ENCODE assay signal across 8 cellular contexts in the genomic region with DNA sequence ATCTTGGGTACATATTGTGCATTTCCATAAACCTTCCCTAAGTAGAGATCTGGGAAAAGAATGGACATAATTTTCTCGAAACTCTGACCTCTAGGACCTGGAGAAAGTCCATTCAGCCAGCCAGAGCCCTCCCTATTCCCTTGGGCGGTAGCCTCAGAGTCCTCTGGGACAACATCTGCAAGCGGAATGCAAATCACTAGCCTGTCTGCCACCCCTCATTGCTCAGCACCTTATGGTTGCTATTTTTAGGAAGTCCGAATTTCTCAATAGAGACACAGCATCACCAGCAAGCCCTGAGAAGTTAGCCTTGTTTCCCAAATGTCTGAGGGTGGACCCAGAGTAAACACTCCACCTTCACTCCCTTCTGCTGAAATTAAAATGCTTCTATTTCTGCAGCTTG. TPM values are rescaled to one million over a fixed set of nuclear protein-coding genes. Genes with fewer than 3 reads are reported as not detected.
DNase-seq lines count a peak whose midpoint lies in the region; ATAC-seq and TF ChIP-seq lines count a peak whose summit lies in the region.

No MANE protein-coding gene starts in this region.

- no peak overlapping the region for H3K4ac ChIP-seq in H9 (ENCODE audit: low read depth, low read length)

- no peak overlapping the region for H3K14ac ChIP-seq in H9 (ENCODE audit: insufficient read depth, low read length)

- no peak overlapping the region for H3K23ac ChIP-seq in H9 (ENCODE audit: insufficient read length, low read depth, low read length)

- no peak overlapping the region for H3K56ac ChIP-seq in H9 (ENCODE audit: insufficient read length, low read depth, low read length)

- H4K8ac ChIP-seq in H9 (replicated peaks; ENCODE audit: insufficient read length, low read depth, low read length), result no peak overlapping the region

- no peak overlapping the region for H2BK5ac ChIP-seq in H9 (ENCODE audit: insufficient read length, low read length)

- no peak overlapping the region for H3T11ph ChIP-seq in H9 (ENCODE audit: low read length)

- H3K27me3 ChIP-seq in H9 (ENCODE audit: insufficient read depth, low read length), result no peaks in the 10 kb centered on the region

- no peak overlapping the region for H2BK15ac ChIP-seq in H9 (ENCODE audit: low read depth, low read length)

- no peak overlapping the region for H2BK12ac ChIP-seq in H9 (ENCODE audit: insufficient read length, low read depth, low read length)

- no peak overlapping the region for H4K5ac ChIP-seq in H9 (ENCODE audit: insufficient read length, low read depth, low read length)

- H3K27ac Mint-ChIP-seq in T-helper 17 cell, result no peak overlapping the region
- H3K27ac Mint-ChIP-seq in memory B cell, result no peak overlapping the region
- H3K27ac Mint-ChIP-seq in H9, result no peak overlapping the region

- no peak overlapping the region for H3K18ac ChIP-seq in H9 (ENCODE audit: insufficient read length, low read depth, low read length)

- no peak overlapping the region for H3K27ac ChIP-seq in H9 (ENCODE audit: insufficient read length, low read depth, low read length)

- H3K36me3 Mint-ChIP-seq in T-helper 17 cell (ENCODE audit: low read depth) (no peaks in the 10 kb centered on the region), memory B cell (no peaks in the 10 kb centered on the region), H9 (ENCODE audit: insufficient read depth in 1 of 3, low read depth in 3 of 3) (no peaks in the 10 kb centered on the region)

- TF ChIP-seq CTCF in H9 (conservative IDR thresholded peaks at IDR 0.05), result no peak

- H2BK20ac ChIP-seq in H9 (ENCODE audit: low read depth, low read length, poor library complexity, severe bottlenecking), result no peak overlapping the region

- H3K4me3 Mint-ChIP-seq in T-helper 17 cell (no peak overlapping the region), memory B cell (no peak overlapping the region), H9 (no peak overlapping the region)

- DNase-seq in T-helper 17 cell (no peak), memory B cell (ENCODE audit: low spot score in 2 of 2) (peak; percentile 4 to 12), Kasumi-1 (lab: John Stamatoyannopoulos, UW) (no peak), H9 (no peak), T1000 (lab: John Stamatoyannopoulos, UW) (no peak), NCI-H1417 (lab: John Stamatoyannopoulos, UW) (no peak)

- no peak overlapping the region for H3K9ac ChIP-seq in H9 (ENCODE audit: extremely low read depth, insufficient read length, low read length)

- no peak overlapping the region for H3K4me2 ChIP-seq in H9 (ENCODE audit: insufficient read depth, insufficient read length, low read length)

- H3K9me3 Mint-ChIP-seq in memory B cell (peaks cover 3% of the 10 kb centered on the region), H9 (no peaks in the 10 kb centered on the region)

- no peaks in the 10 kb centered on the region for H3K79me2 ChIP-seq in H9 (ENCODE audit: insufficient read depth, low read length)

- ATAC-seq in GM19023 (IDR thresholded peaks at IDR 0.05; ENCODE audit: unreplicated experiment), result peak; percentile 59
- peak; percentile 73 for ATAC-seq in HG02981 (IDR thresholded peaks at IDR 0.05; ENCODE audit: unreplicated experiment)
- ATAC-seq in T-helper 17 cell, result peak; percentile 33
- ATAC-seq in memory B cell (ENCODE audit: low read depth), result peak; percentile 79

- no CpG with 5 or more reads among the region's 4 CpGs for WGBS in H9 (ENCODE audit: extremely low coverage, insufficient read length, low lambda C conversion rate)

- H4K20me1 ChIP-seq in H9 (ENCODE audit: control insufficient read depth, insufficient read depth, insufficient read length), result no peaks in the 10 kb centered on the region

- H2AK5ac ChIP-seq in H9 (ENCODE audit: insufficient read length, low read length), result no peak overlapping the region

- no peak overlapping the region for H2BK120ac ChIP-seq in H9 (ENCODE audit: low read depth, low read length, poor library complexity, severe bottlenecking)

- H3K79me1 ChIP-seq in H9 (ENCODE audit: insufficient read depth, low read depth, low read length, poor library complexity, severe bottlenecking), result no peaks in the 10 kb centered on the region

- no peaks in the 10 kb centered on the region for H3K4me1 ChIP-seq in H9 (ENCODE audit: insufficient read depth, low read length)

- no peak overlapping the region for H4K91ac ChIP-seq in H9 (ENCODE audit: insufficient read length, low read depth, low read length)

- no peaks in the 10 kb centered on the region for H3K27me3 Mint-ChIP-seq in T-helper 17 cell
- H3K27me3 Mint-ChIP-seq in memory B cell, result peaks cover 34% of the 10 kb centered on the region
- H3K27me3 Mint-ChIP-seq in H9 (ENCODE audit: low read depth), result no peaks in the 10 kb centered on the region

- no peaks in the 10 kb centered on the region for H3K9me3 ChIP-seq in T-helper 17 cell (ENCODE audit: control insufficient read depth, low read length, poor library complexity, severe bottlenecking)
- no peaks in the 10 kb centered on the region for H3K9me3 ChIP-seq in H9 (ENCODE audit: control insufficient read depth, low read depth, low read length)

- no peaks in the 10 kb centered on the region for H3K23me2 ChIP-seq in H9 (ENCODE audit: insufficient read length, low read depth, low read length, poor library complexity, severe bottlenecking)

- H2AFZ ChIP-seq in H9 (ENCODE audit: low read length), result no peak overlapping the region

- peaks cover 3% of the 10 kb centered on the region for H3K4me1 Mint-ChIP-seq in T-helper 17 cell
- H3K4me1 Mint-ChIP-seq in memory B cell, result peaks cover 15% of the 10 kb centered on the region
- H3K4me1 Mint-ChIP-seq in H9, result peaks cover 6 to 11% of the 10 kb centered on the region in 2 experiments

RNA-seq across cellular contexts. Expression of a gene that starts 17.6 kb away (rescaled TPM):
- total RNA-seq in T-helper 17 cell, result 100 to 1,000 TPM; 174 to 177 TPM
- not detected in 2 replicates for total RNA-seq in H9 (2021)

Comparison
In these comparisons a context has a peak if more than half of its experiments do, and no peak if none do; other contexts are left out.
1. DNase-seq: peak in memory B cell (2 of 2); none in T-helper 17 cell (0 of 3), Kasumi-1 (0 of 2), H9 (single experiment), T1000 (single experiment) and NCI-H1417 (0 of 3).
2. RNA of a gene that starts 17.6 kb away (total RNA-seq): 174 to 177 TPM in T-helper 17 cell; not detected in H9; every median in the first group is over 100 times any median in the second.
3. Peak in every context shown above with its lines, with median percentiles within 50 percentile points of each other: ATAC-seq.